In genomic region chr1:204453141-204453772, GRCh38 we compare ENCODE assay signal across 1 cellular context.
TF ChIP-seq lines count a peak whose summit lies in the region.

No MANE protein-coding gene starts in this region.

TF ChIP-seq in HepG2, 621 proteins besides CTCF, POLR2A, EP300 and RAD21 (continued from another document):
- TF ChIP-seq, protein P1, sequence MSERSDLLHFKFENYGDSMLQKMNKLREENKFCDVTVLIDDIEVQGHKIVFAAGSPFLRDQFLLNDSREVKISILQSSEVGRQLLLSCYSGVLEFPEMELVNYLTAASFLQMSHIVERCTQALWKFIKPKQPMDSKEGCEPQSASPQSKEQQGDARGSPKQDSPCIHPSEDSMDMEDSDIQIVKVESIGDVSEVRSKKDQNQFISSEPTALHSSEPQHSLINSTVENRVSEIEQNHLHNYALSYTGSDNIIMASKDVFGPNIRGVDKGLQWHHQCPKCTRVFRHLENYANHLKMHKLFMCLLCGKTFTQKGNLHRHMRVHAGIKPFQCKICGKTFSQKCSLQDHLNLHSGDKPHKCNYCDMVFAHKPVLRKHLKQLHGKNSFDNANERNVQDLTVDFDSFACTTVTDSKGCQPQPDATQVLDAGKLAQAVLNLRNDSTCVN (CRISPR knock-in tag; IDR thresholded peaks at IDR 0.05; ENCODE audit: borderline replicate concordance) = no peak
